15 cellular contexts compared by ENCODE assay signal in the genomic region with DNA sequence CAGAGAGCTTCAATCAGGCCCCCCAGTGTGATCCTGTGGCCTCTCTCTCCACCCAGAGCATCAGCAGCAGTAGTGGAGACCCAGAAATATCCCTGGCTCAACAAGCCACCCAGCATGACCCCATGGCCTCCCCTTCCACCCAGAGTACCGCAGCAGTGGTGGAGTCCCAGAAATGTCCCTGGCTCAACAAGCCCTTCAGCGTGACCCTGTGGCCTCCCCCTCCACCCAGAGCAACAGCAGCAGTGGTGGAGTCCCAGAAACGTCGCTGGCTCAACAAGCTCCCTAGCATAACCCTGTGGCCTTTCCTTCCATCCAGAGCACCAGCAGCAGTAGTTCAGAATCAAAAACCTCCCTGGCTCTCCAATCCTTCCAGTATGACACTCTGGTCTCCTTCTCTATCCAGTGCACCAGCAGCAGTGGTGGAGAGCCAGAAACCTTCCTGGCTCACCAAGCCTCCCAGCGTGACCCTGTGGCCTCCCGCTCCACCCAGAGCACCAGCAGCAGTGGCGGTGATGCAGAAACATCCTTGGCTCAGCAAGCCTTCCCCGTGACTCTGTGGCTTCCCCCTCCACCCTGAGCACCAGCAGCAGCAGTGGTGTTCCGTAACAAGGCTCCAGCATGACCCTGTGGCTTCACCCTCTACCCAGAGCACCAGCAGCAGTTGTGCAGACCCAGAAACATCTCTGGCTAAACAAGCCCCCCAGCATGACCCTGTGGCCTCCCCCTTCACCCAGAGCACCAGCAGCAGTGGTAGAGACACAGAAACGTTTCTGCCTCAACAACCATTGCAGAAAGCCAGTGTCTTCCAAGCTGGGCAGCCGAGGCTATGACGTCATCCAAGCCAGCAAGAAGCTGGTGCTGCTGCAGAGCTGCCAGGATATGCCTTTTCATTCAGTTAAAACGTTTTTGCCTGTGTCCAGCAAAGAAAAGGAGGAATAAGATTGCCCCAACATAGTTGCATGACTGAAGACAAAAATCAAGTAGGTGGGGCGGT.
A peak's percentile ranks its signal among the peaks of the same experiment; 100 is the strongest.
DNase-seq lines count a peak whose midpoint lies in the region.
"Had no signal": no experiment of that assay in that cellular context is flagged by ENCODE, and none has a peak within 500 bp of the region (broad histone marks: within the 10 kb centered on the region; RNA-seq: fewer than 3 reads in every experiment).

No MANE protein-coding gene starts in this region.

- DNase-seq in DMS 273 (lab: John Stamatoyannopoulos, UW; ENCODE audit: unreplicated experiment) = peak; percentile 26
- no peak for DNase-seq in DMS 273 treated with DMSO at 0.1 percent for 48 hours (lab: John Stamatoyannopoulos, UW)
- peak; percentile 5 for DNase-seq in astrocyte of the hippocampus (ENCODE audit: low read depth, low spot score)
- DNase-seq in iris pigment epithelial cell (ENCODE audit: low read depth) = peak; percentile 10
- DNase-seq in stromal cell of bone marrow (ENCODE audit: low read depth) = peak; percentile 9
- DNase-seq in activated effector memory CD4-positive, alpha-beta T cell treated with anti-CD3 and anti-CD28 coated beads, Interleukin-2, amount 50 U/mL, for 16 hours = no peak
- no peak for DNase-seq in AG08395 (ENCODE audit: low spot score)
- DNase-seq in NCI-H526 (lab: John Stamatoyannopoulos, UW) = no peak
- DNase-seq: activated T-cell treated with anti-CD3 and anti-CD28 coated beads, Interleukin-2, amount 50 U/mL, for 48 hours; CD4-positive, alpha-beta T cell; left colon; NCI-H510A treated with DMSO at 0.1 percent for 48 hours; ovary; SIG-M5; tibial artery had no signal

Comparison
In these comparisons a context has a peak if more than half of its experiments do, and no peak if none do; other contexts are left out.
1. DNase-seq: peak in DMS 273 (single experiment), astrocyte of the hippocampus (single experiment), iris pigment epithelial cell (single experiment) and stromal cell of bone marrow (single experiment); none in DMS 273 treated with DMSO at 0.1 percent for 48 hours (single experiment), activated effector memory CD4-positive, alpha-beta T cell treated with anti-CD3 and anti-CD28 coated beads, Interleukin-2, amount 50 U/mL, for 16 hours (single experiment), AG08395 (single experiment) and NCI-H526 (0 of 2).